ENCODE assay signal across 1 cellular context in the genomic region with DNA sequence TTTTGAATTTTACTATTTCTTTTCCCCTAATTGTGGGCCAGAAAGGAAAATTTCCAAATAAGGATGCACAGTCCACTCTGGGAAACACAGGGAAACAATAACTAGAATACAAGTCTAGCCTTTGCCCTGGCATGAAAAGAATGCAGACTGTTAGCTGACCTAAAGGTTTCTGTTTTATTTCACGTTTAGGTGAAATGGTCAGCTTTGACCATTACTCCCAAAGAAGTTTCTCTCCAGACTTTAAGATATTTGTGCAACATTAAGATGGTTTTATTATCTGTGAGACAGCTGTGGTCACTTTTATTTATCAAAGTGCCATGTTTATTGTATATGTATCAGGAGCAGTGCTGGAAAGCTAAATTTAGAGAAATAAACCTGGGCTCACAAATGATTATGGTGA.
TF ChIP-seq lines count a peak whose summit lies in the region.

No MANE protein-coding gene starts in this region.

TF ChIP-seq in IMR-90, 13 proteins besides CTCF, POLR2A, EP300 and RAD21 (continued from another document):
- TF ChIP-seq, protein P1, sequence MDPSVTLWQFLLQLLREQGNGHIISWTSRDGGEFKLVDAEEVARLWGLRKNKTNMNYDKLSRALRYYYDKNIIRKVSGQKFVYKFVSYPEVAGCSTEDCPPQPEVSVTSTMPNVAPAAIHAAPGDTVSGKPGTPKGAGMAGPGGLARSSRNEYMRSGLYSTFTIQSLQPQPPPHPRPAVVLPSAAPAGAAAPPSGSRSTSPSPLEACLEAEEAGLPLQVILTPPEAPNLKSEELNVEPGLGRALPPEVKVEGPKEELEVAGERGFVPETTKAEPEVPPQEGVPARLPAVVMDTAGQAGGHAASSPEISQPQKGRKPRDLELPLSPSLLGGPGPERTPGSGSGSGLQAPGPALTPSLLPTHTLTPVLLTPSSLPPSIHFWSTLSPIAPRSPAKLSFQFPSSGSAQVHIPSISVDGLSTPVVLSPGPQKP (IDR thresholded peaks at IDR 0.05; ENCODE audit: borderline replicate concordance, low read depth, low read length): no peak
- no peak for TF ChIP-seq MAFK (IDR thresholded peaks at IDR 0.05; ENCODE audit: low read depth, low read length)
TF ChIP-seq in IMR-90: peak in this region for 0.
